Comparison of ENCODE assay signal across 9 cellular contexts in the genomic region with DNA sequence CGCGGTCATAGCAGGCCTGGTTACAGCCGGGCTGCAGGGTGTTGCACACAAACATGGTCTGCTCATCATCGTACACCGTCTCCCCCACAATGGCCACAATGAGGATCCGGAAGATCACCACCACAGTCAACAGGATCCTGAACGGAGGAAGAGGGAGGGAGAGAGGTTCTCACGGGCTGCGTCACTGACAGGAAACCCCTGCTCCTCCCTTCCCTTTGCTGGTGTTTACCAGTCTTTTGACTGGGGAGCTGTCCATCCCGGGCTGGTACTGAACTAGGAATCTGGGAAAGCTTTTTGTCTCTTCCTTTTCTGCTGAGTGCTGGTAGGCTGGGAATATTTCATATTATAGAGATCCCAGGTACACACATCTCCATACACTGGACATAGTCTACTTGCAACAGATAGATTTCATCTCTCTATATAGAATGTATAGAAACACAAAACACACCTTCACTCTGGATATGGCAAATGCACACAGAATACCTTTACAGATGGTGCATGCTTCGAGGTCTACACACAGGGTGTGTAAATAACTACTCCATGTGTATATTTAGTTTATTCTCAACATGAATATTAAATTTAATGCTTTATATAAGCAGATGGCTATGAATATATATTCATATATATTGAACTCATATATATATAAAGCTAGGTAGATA. TPM values are rescaled to one million over a fixed set of nuclear protein-coding genes. Genes with fewer than 3 reads are reported as not detected.
DNase-seq lines count a peak whose midpoint lies in the region; ATAC-seq and TF ChIP-seq lines count a peak whose summit lies in the region.
"Had no signal": no experiment of that assay in that cellular context is flagged by ENCODE, and none has a peak within 500 bp of the region (broad histone marks: within the 10 kb centered on the region; RNA-seq: fewer than 3 reads in every experiment).

No MANE protein-coding gene starts in this region.

- H3K27me3 ChIP-seq in HUES6 (ENCODE audit: control insufficient read depth, insufficient read depth, low read length): peaks cover 88% of the 10 kb centered on the region

- intact Hi-C loops in sciatic nerve (cut with DNase I): no loop called here

- H3K36me3 ChIP-seq in HUES6 (ENCODE audit: control insufficient read depth, insufficient read depth, low read length): no peaks in the 10 kb centered on the region

- TF ChIP-seq CTCF in astrocyte of the spinal cord (IDR thresholded peaks at IDR 0.05; ENCODE audit: low read depth, low read length): no peak
- TF ChIP-seq CTCF in GM13976 (IDR thresholded peaks at IDR 0.05; ENCODE audit: borderline replicate concordance, control extremely low read depth, extremely low read depth, insufficient read depth, missing control alignments): no peak

- in situ Hi-C loops in astrocyte of the spinal cord (cut with HindIII; ENCODE audit: low sequenced_read_pairs) (no loop called here), GM13976 (cut with MboI; ENCODE audit: low sequenced_read_pairs, unreplicated experiment) (no loop called here)

- no peak for ATAC-seq in sciatic nerve
- no peak for ATAC-seq in activated CD4-positive, CD25-positive, alpha-beta regulatory T cell treated with anti-CD3 and anti-CD28 coated beads, Interleukin-2, amount 50 U/mL, for 24 hours

- no peaks in the 10 kb centered on the region for H3K9me3 ChIP-seq in HUES6 (ENCODE audit: control insufficient read depth, insufficient read depth, low read depth, low read length)

- H3K9ac ChIP-seq in HUES6 (ENCODE audit: low read length): no peak overlapping the region

- 0 out of 2 replicates have a peak, but pooled peaks cover 2% of the 10 kb centered on the region for H3K4me1 ChIP-seq in HUES6 (ENCODE audit: control insufficient read depth, insufficient read depth, low read length)

- no peak overlapping the region for H3K27ac ChIP-seq in HUES6 (ENCODE audit: low read depth, low read length)

- peak; percentile 68 for DNase-seq in A172 (ENCODE audit: low spot score)
- DNase-seq in astrocyte of the spinal cord (ENCODE audit: low read depth, low spot score): peak; percentile 49
- peak; percentile 77 for DNase-seq in iPS-NIHi11 (ENCODE audit: low spot score)
- no peak for DNase-seq in NCI-H524 treated with DMSO at 0.1 percent for 48 hours (lab: John Stamatoyannopoulos, UW)
- no peak for DNase-seq in sciatic nerve (ENCODE audit: low spot score)
- no peak for DNase-seq in GM13976 (ENCODE audit: low spot score)

- H3K4me3 ChIP-seq in HUES6 (ENCODE audit: low read depth, low read length) (peak overlapping the region; percentile 40; the same call in 1 of the 2 replicates), astrocyte of the spinal cord (ENCODE audit: low read depth, low read length) (no peak overlapping the region)
- H3K4me3 ChIP-seq: lung had no signal

RNA-seq across cellular contexts. Expression of a gene that starts 1.4 kb away (rescaled TPM):
- not detected in 2 replicates for total RNA-seq in A172 (2014; rRNA removed; shearing (Covaris generic))
- total RNA-seq in sciatic nerve: not detected

RNA-seq across cellular contexts. Expression of a gene that starts 42.0 kb away (rescaled TPM):
- total RNA-seq in A172 (2014; rRNA removed; shearing (Covaris generic)): 0.03 and 0.29 TPM in 2 replicates
- 0.94 TPM for total RNA-seq in sciatic nerve

Comparison
In these comparisons a context has a peak if more than half of its experiments do, and no peak if none do; other contexts are left out.
1. DNase-seq: peak in A172 (single experiment), astrocyte of the spinal cord (single experiment) and iPS-NIHi11 (single experiment); none in NCI-H524 treated with DMSO at 0.1 percent for 48 hours (single experiment), sciatic nerve (single experiment) and GM13976 (single experiment).